ENCODE assay signal across 22 cellular contexts in genomic region chr18:21834301-21834660, GRCh38.
A peak's percentile ranks its signal among the peaks of the same experiment; 100 is the strongest.
DNase-seq lines count a peak whose midpoint lies in the region; ATAC-seq and TF ChIP-seq lines count a peak whose summit lies in the region.
"Had no signal": no experiment of that assay in that cellular context is flagged by ENCODE, and none has a peak within 500 bp of the region (broad histone marks: within the 10 kb centered on the region; RNA-seq: fewer than 3 reads in every experiment).

No MANE protein-coding gene starts in this region.

- H3K9me3 ChIP-seq in mammary epithelial cell (replicated peaks; ENCODE audit: insufficient read depth, low read length) (no peaks in the 10 kb centered on the region), IMR-90 (ENCODE audit: control insufficient read depth, insufficient read depth, low read length) (no peaks in the 10 kb centered on the region), Caco-2 (no peaks in the 10 kb centered on the region)
- H3K9me3 ChIP-seq: BLaER1 treated with 17β-estradiol and CSF1 and Interleukin-3, amounts not matched to agents 10 nM and 100 nM had no signal

- H3K27me3 Mint-ChIP-seq in MCF 10A (ENCODE audit: insufficient read depth, unreplicated experiment) (no peaks in the 10 kb centered on the region), nephron progenitor cell (ENCODE audit: low read depth, poor library complexity) (no peaks in the 10 kb centered on the region), Caco-2 (ENCODE audit: insufficient read depth, unreplicated experiment) (no peaks in the 10 kb centered on the region)

- no peak overlapping the region for H3K4ac ChIP-seq in IMR-90 (ENCODE audit: low read depth, low read length)

- CTCF ChIA-PET in MCF 10A (lab: Yijun Ruan, JAX) (interaction anchor here (0.6 to 0.7 kb wide), 2 partner anchors 20 to 1669 kb away, joined by 3 read pairs; partner anchors contain the start of gene RMC1), mammary epithelial cell (lab: Charles Lee; ENCODE audit: low non-redundant PET) (interaction anchor here (0.6 kb wide), 1 partner anchor 138 kb away, joined by 4 read pairs; no protein-coding TSS in a partner anchor), IMR-90 (lab: Yijun Ruan, JAX) (interaction anchor here (0.6 kb wide), 1 partner anchor 9 kb away, joined by 5 read pairs; no protein-coding TSS in a partner anchor), Caco-2 (lab: Charles Lee) (no interaction called here)

- no peak overlapping the region for H3K14ac ChIP-seq in IMR-90 (replicated peaks; ENCODE audit: low read depth, low read length)

- TF ChIP-seq POLR2A in IMR-90 (IDR thresholded peaks at IDR 0.05; ENCODE audit: low read depth, low read length) = no peak

- H3K4me3 ChIP-seq in mammary epithelial cell (replicated peaks in 1 of 3; ENCODE audit: insufficient read depth in 1 of 3, low read depth in 2 of 3, low read length in 3 of 3) (no peak overlapping the region), IMR-90 (ENCODE audit: insufficient read depth, low read depth, low read length) (no peak overlapping the region), Caco-2 (ENCODE audit: low read depth, low read length) (no peak overlapping the region)
- H3K4me3 ChIP-seq: BLaER1 treated with 17β-estradiol and CSF1 and Interleukin-3, amounts not matched to agents 10 nM and 100 nM had no signal

- peak overlapping the region; percentile 28 for H3K27ac Mint-ChIP-seq in MCF 10A (ENCODE audit: low read depth, unreplicated experiment)
- peak overlapping the region; percentile 3 for H3K27ac Mint-ChIP-seq in nephron progenitor cell
- H3K27ac Mint-ChIP-seq in Caco-2 (ENCODE audit: unreplicated experiment) = no peak overlapping the region
- H3K27ac Mint-ChIP-seq: CD8-positive, alpha-beta T cell had no signal

- TF ChIP-seq CTCF in MCF 10A (IDR thresholded peaks at IDR 0.05; ENCODE audit: unreplicated experiment) (no peak), mammary epithelial cell (conservative IDR thresholded peaks at IDR 0.05 in 1 of 2, IDR thresholded peaks at IDR 0.05 in 1 of 2; ENCODE audit: extremely low read depth in 1 of 2, insufficient read depth in 1 of 2, low read depth in 1 of 2, low read length in 2 of 2) (no peak), IMR-90 (conservative IDR thresholded peaks at IDR 0.05; ENCODE audit: low read depth, low read length) (no peak), nephron progenitor cell (IDR thresholded peaks at IDR 0.05) (no peak), Caco-2 (IDR thresholded peaks at IDR 0.05; ENCODE audit: insufficient read depth in 1 of 2, low read depth in 1 of 2, low read length in 1 of 2, severe bottlenecking in 1 of 2, unreplicated experiment in 1 of 2) (no peak)

- no peak overlapping the region for H4K8ac ChIP-seq in IMR-90 (ENCODE audit: low read depth in 2 of 2, low read length in 2 of 2)

- H3K9me3 Mint-ChIP-seq in MCF 10A (ENCODE audit: unreplicated experiment) = no peaks in the 10 kb centered on the region
- no peaks in the 10 kb centered on the region for H3K9me3 Mint-ChIP-seq in nephron progenitor cell
- no peaks in the 10 kb centered on the region for H3K9me3 Mint-ChIP-seq in Caco-2 (ENCODE audit: unreplicated experiment)
- H3K9me3 Mint-ChIP-seq: CD8-positive, alpha-beta T cell had no signal

- ATAC-seq in IMR-90 (ENCODE audit: low read depth) = no peak
- no peak for ATAC-seq in HG02885 (IDR thresholded peaks at IDR 0.05; ENCODE audit: poor library complexity, unreplicated experiment)
- ATAC-seq in GM21526 (IDR thresholded peaks at IDR 0.05; ENCODE audit: low FRiP score, unreplicated experiment) = no peak
- ATAC-seq: CD8-positive, alpha-beta T cell; HCT116; PC-3 had no signal

- H3K27me3 ChIP-seq in mammary epithelial cell (ENCODE audit: insufficient read depth, low read length) = no peaks in the 10 kb centered on the region
- H3K27me3 ChIP-seq in IMR-90 (ENCODE audit: control insufficient read depth, insufficient read depth, low read length) = no peaks in the 10 kb centered on the region
- no peaks in the 10 kb centered on the region for H3K27me3 ChIP-seq in Caco-2 (replicated peaks; ENCODE audit: control insufficient read depth, insufficient read depth, low read length)
- H3K27me3 ChIP-seq: BLaER1 treated with 17β-estradiol and CSF1 and Interleukin-3, amounts not matched to agents 10 nM and 100 nM had no signal

- dilution Hi-C loops in mammary epithelial cell (cut with HindIII; ENCODE audit: low sequenced_read_pairs) = no loop called here
- dilution Hi-C loops in IMR-90 (cut with HindIII; ENCODE audit: low sequenced_read_pairs, unreplicated experiment) = no loop called here

- H3K4me2 ChIP-seq in mammary epithelial cell (ENCODE audit: insufficient read depth, low read depth, low read length) (no peak overlapping the region), IMR-90 (ENCODE audit: low read depth, low read length) (no peak overlapping the region)
- H3K4me2 ChIP-seq: BLaER1 treated with 17β-estradiol and CSF1 and Interleukin-3, amounts not matched to agents 10 nM and 100 nM had no signal

- H3K9me1 ChIP-seq in IMR-90 (ENCODE audit: insufficient read depth, low read length) = 0 out of 2 replicates have a peak, but pooled peaks cover 2% of the 10 kb centered on the region

- H3K23ac ChIP-seq in IMR-90 (ENCODE audit: low read depth, low read length) = no peak overlapping the region

- H2AFZ ChIP-seq in mammary epithelial cell (ENCODE audit: low read depth, low read length) (no peak overlapping the region), IMR-90 (replicated peaks; ENCODE audit: low read length, poor library complexity) (no peak overlapping the region)

- H3K9ac ChIP-seq in mammary epithelial cell (ENCODE audit: insufficient read depth, low read length) (no peak overlapping the region), IMR-90 (ENCODE audit: low read depth, low read length) (no peak overlapping the region)
- H3K9ac ChIP-seq: BLaER1 treated with 17β-estradiol and CSF1 and Interleukin-3, amounts not matched to agents 10 nM and 100 nM had no signal

- H3K4me3 Mint-ChIP-seq in MCF 10A (ENCODE audit: unreplicated experiment) (no peak overlapping the region), nephron progenitor cell (no peak overlapping the region), Caco-2 (ENCODE audit: unreplicated experiment) (no peak overlapping the region)
- H3K4me3 Mint-ChIP-seq: CD8-positive, alpha-beta T cell had no signal

- H3K36me3 Mint-ChIP-seq in MCF 10A (ENCODE audit: insufficient read depth, unreplicated experiment) (peaks cover 14% of the 10 kb centered on the region), nephron progenitor cell (ENCODE audit: low read depth) (peaks cover 30% of the 10 kb centered on the region), Caco-2 (ENCODE audit: insufficient read depth, unreplicated experiment) (peaks cover 12% of the 10 kb centered on the region)

- in situ Hi-C loops in mammary epithelial cell (cut with MboI; ENCODE audit: low sequenced_read_pairs in 2 of 2) = no loop called here
- in situ Hi-C loops in IMR-90 (cut with MboI; ENCODE audit: low sequenced_read_pairs) = no loop called here

- H2BK120ac ChIP-seq in IMR-90 (ENCODE audit: low read depth, low read length) = no peak overlapping the region

- H2AK9ac ChIP-seq in IMR-90 (replicated peaks; ENCODE audit: low read depth, low read length, poor library complexity) = no peak overlapping the region

- H4K20me1 ChIP-seq in mammary epithelial cell (ENCODE audit: insufficient read depth, low read length) (no peaks in the 10 kb centered on the region), IMR-90 (ENCODE audit: insufficient read depth, low read length) (no peaks in the 10 kb centered on the region)
- H4K20me1 ChIP-seq: BLaER1 treated with 17β-estradiol and CSF1 and Interleukin-3, amounts not matched to agents 10 nM and 100 nM had no signal

- no peak overlapping the region for H3K56ac ChIP-seq in IMR-90 (ENCODE audit: extremely low read depth, insufficient read depth, low read length)

- POLR2A ChIA-PET in MCF 10A (lab: Yijun Ruan, JAX) = interaction anchor here (0.6 to 0.7 kb wide), 4 partner anchors 12 to 116 kb away, joined by 3 to 6 read pairs (median 4); no protein-coding TSS in a partner anchor
- POLR2A ChIA-PET in IMR-90 (lab: Charles Lee; ENCODE audit: unreplicated experiment) = no interaction called here
- POLR2A ChIA-PET in Caco-2 (lab: Charles Lee) = no interaction called here

- H3K18ac ChIP-seq in IMR-90 (ENCODE audit: low read depth, low read length) = no peak overlapping the region

- H3K36me3 ChIP-seq in mammary epithelial cell (ENCODE audit: insufficient read depth, low read length) (peaks cover 6% of the 10 kb centered on the region), IMR-90 (ENCODE audit: control insufficient read depth, insufficient read depth, low read length) (peaks cover 2% of the 10 kb centered on the region), Caco-2 (ENCODE audit: control insufficient read depth, insufficient read depth, low read length) (no peaks in the 10 kb centered on the region; the same call in 1 of the 2 replicates)

- no peak overlapping the region for H2BK15ac ChIP-seq in IMR-90 (ENCODE audit: low read depth, low read length)

- H2AK5ac ChIP-seq in IMR-90 (ENCODE audit: low read depth, low read length) = no peak overlapping the region

- 100% methylated on average over 3 of the region's 3 CpGs for WGBS in mammary epithelial cell (ENCODE audit: low coverage, missing lambda C conversion rate)
- WGBS in IMR-90 (ENCODE audit: extremely low coverage in 2 of 2, insufficient read length in 1 of 2), 2 experiments = no CpG with 5 or more reads among the region's 3 CpGs

- BruUV-seq in MCF 10A (replicated peaks; lab: Mats Ljungman, UMichigan) (no TSS peak), mammary epithelial cell (replicated peaks; lab: Mats Ljungman, UMichigan) (no TSS peak), IMR-90 (replicated peaks; lab: Mats Ljungman, UMichigan) (no TSS peak), Caco-2 (replicated peaks; lab: Mats Ljungman, UMichigan) (no TSS peak)

- H2BK20ac ChIP-seq in IMR-90 (ENCODE audit: low read depth, low read length) = no peak overlapping the region

- H3K4me1 ChIP-seq in mammary epithelial cell (ENCODE audit: insufficient read depth, low read length) (no peaks in the 10 kb centered on the region), IMR-90 (ENCODE audit: control insufficient read depth, insufficient read depth, low read length) (peaks cover 2% of the 10 kb centered on the region; the same call in 1 of the 2 replicates), Caco-2 (peaks cover 3% of the 10 kb centered on the region; the same call in 1 of the 2 replicates)
- H3K4me1 ChIP-seq: BLaER1 treated with 17β-estradiol and CSF1 and Interleukin-3, amounts not matched to agents 10 nM and 100 nM had no signal

- H3K4me1 Mint-ChIP-seq in MCF 10A (ENCODE audit: insufficient read depth, unreplicated experiment) (no peaks in the 10 kb centered on the region), nephron progenitor cell (peaks cover 23% of the 10 kb centered on the region), Caco-2 (ENCODE audit: low read depth, unreplicated experiment) (no peaks in the 10 kb centered on the region)

- H3K79me2 ChIP-seq in mammary epithelial cell (ENCODE audit: insufficient read depth, low read length) = no peaks in the 10 kb centered on the region

- H3K27ac ChIP-seq in mammary epithelial cell (ENCODE audit: insufficient read depth, low read depth, low read length) (no peak overlapping the region), IMR-90 (ENCODE audit: insufficient read depth, low read length) (no peak overlapping the region)
- H3K27ac ChIP-seq: BLaER1 treated with 17β-estradiol and CSF1 and Interleukin-3, amounts not matched to agents 10 nM and 100 nM had no signal

- no peak overlapping the region for H4K91ac ChIP-seq in IMR-90 (ENCODE audit: insufficient read depth, low read depth, low read length)

- TF ChIP-seq RAD21 in IMR-90 (IDR thresholded peaks at IDR 0.05; ENCODE audit: low read length) = no peak

- no peak overlapping the region for H4K5ac ChIP-seq in IMR-90 (ENCODE audit: low read depth, low read length)

- H2BK5ac ChIP-seq in IMR-90 (ENCODE audit: low read depth, low read length, poor library complexity, severe bottlenecking) = no peak overlapping the region

- peaks cover 0 to 3% of the 10 kb centered on the region in 2 experiments; a peak in 1 of 4 replicates for H3K79me1 ChIP-seq in IMR-90 (ENCODE audit: low read depth in 1 of 2, low read length in 2 of 2)

- intact Hi-C loops in MCF 10A (cut with micrococcal nuclease) = no loop called here
- intact Hi-C loops in mammary epithelial cell (cut with micrococcal nuclease) = no loop called here
- intact Hi-C loops in IMR-90 (cut with micrococcal nuclease) = no loop called here
- intact Hi-C loops in Caco-2 (cut with micrococcal nuclease; ENCODE audit: unreplicated experiment) = no loop called here

- no peak for DNase-seq in MCF 10A (ENCODE audit: unreplicated experiment)
- DNase-seq in mammary epithelial cell = no peak
- peak; percentile 27 for DNase-seq in IMR-90
- peak; percentile 24 for DNase-seq in iris pigment epithelial cell (ENCODE audit: low read depth)
- DNase-seq in nephron progenitor cell = no peak
- DNase-seq in Caco-2 = no peak
- DNase-seq: 8988T; Calu3; CD8-positive, alpha-beta T cell; DMS153; Karpas-422; NCI-H1417 treated with DMSO at 0.1 percent for 48 hours; NCI-H187 treated with DMSO at 0.1 percent for 48 hours; NCI-H2107; NCI-H446 treated with DMSO at 0.1 percent for 48 hours; NCI-H526 treated with DMSO at 0.1 percent for 48 hours; PC-3; SIG-M5 had no signal

Comparison
In these comparisons a context has a peak if more than half of its experiments do, and no peak if none do; other contexts are left out.
1. DNase-seq: peak in IMR-90 (single experiment) and iris pigment epithelial cell (single experiment); none in MCF 10A (single experiment), mammary epithelial cell (single experiment), nephron progenitor cell (single experiment) and Caco-2 (0 of 2).